Comparison of ENCODE assay signal across 21 cellular contexts in the genomic region with DNA sequence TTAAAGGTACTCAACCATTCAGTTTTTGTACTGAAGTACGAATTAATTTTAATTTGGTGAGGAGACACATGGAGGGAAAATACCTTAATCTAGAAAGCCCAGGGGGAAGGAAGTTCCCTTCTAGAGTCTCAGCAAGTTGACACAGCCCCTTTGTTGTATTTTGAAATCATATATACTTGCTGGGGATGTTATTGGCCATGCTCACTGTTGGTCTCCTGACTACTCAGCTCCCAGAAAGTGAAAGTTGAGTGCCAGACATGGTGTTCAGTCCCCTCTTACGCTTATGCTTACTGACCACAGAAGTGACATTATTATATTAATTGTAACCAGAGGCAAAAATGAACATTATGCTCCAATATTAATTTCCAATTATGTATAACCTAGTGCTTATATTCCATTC. TPM values are rescaled to one million over a fixed set of nuclear protein-coding genes. Genes with fewer than 3 reads are reported as not detected.
DNase-seq lines count a peak whose midpoint lies in the region; ATAC-seq, FAIRE-seq and TF ChIP-seq lines count a peak whose summit lies in the region.
"Had no signal": no experiment of that assay in that cellular context is flagged by ENCODE, and none has a peak within 500 bp of the region (broad histone marks: within the 10 kb centered on the region; RNA-seq: fewer than 3 reads in every experiment).

No MANE protein-coding gene starts in this region.

- 56% methylated on average over 2 of the region's 2 CpGs for WGBS in K562 (ENCODE audit: insufficient coverage, low coverage, missing lambda C conversion rate)

- POLR2A ChIA-PET in K562 (lab: Yijun Ruan, JAX) (no interaction called here), HEK293T (lab: Yijun Ruan, JAX) (no interaction called here)

- ATAC-seq in HG03571 (IDR thresholded peaks at IDR 0.05; ENCODE audit: unreplicated experiment) (peak; percentile 47), K562 (no peak), upper lobe of right lung (peak; percentile 68), GM21381 (IDR thresholded peaks at IDR 0.05; ENCODE audit: unreplicated experiment) (no peak)
- ATAC-seq: activated T-cell treated with anti-CD3 and anti-CD28 coated beads, Interleukin-2, amount 50 U/mL, for 72 hours had no signal

- H3K36me3 ChIP-seq in K562 (ENCODE audit: control insufficient read depth, insufficient read depth, low read length) (no peaks in the 10 kb centered on the region), upper lobe of right lung (no peaks in the 10 kb centered on the region)
- H3K36me3 ChIP-seq: ascending aorta; BLaER1 treated with 17β-estradiol and CSF1 and Interleukin-3, amounts not matched to agents 10 nM and 100 nM; Peyer's patch had no signal

- H3K27me3 ChIP-seq in K562 (ENCODE audit: control insufficient read depth in 2 of 2, insufficient read depth in 2 of 2, low read length in 2 of 2) = no peaks in the 10 kb centered on the region
- H3K27me3 ChIP-seq in upper lobe of right lung = no peaks in the 10 kb centered on the region
- H3K27me3 ChIP-seq: ascending aorta; BLaER1 treated with 17β-estradiol and CSF1 and Interleukin-3, amounts not matched to agents 10 nM and 100 nM; Peyer's patch had no signal

- H3K9ac ChIP-seq in K562 (ENCODE audit: insufficient read depth in 1 of 2, low read depth in 2 of 2, low read length in 2 of 2) = no peak overlapping the region
- H3K9ac ChIP-seq: BLaER1 treated with 17β-estradiol and CSF1 and Interleukin-3, amounts not matched to agents 10 nM and 100 nM had no signal

- peak overlapping the region; percentile 32; the same call in 1 of the 2 replicates for H2AFZ ChIP-seq in K562 (ENCODE audit: low read depth, low read length)

- in situ Hi-C loops in K562 (cut with MboI) = no loop called here

- H3K79me2 ChIP-seq in K562 (ENCODE audit: control insufficient read depth, insufficient read depth, low read length) = no peaks in the 10 kb centered on the region

- H3K4me1 ChIP-seq in K562 (replicated peaks in 1 of 2; ENCODE audit: control insufficient read depth in 2 of 2, insufficient read depth in 2 of 2, low read length in 2 of 2) (no peaks in the 10 kb centered on the region; a peak in 2 of 5 replicates), upper lobe of right lung (no peaks in the 10 kb centered on the region)
- H3K4me1 ChIP-seq: ascending aorta, Peyer's patch had no signal

- no peaks in the 10 kb centered on the region for H4K20me1 ChIP-seq in K562 (replicated peaks; ENCODE audit: control insufficient read depth, insufficient read depth, low read length)
- H4K20me1 ChIP-seq: BLaER1 treated with 17β-estradiol and CSF1 and Interleukin-3, amounts not matched to agents 10 nM and 100 nM had no signal

- peak; percentile 11 for DNase-seq in activated CD8-positive, alpha-beta memory T cell treated with anti-CD3 and anti-CD28 coated beads for 24 hours
- DNase-seq in activated CD8-positive, alpha-beta memory T cell treated with anti-CD3 and anti-CD28 coated beads, Interleukin-2, amount 50 U/mL, for 4 hours = no peak
- DNase-seq in K562 (ENCODE audit: extremely low read depth in 1 of 4, low spot score in 3 of 4) = no peak
- DNase-seq in upper lobe of right lung = no peak
- DNase-seq in activated gamma-delta T cell treated with Interleukin-2 at 50 U/mL for 16 hours = no peak
- no peak for DNase-seq in HEK293T (ENCODE audit: extremely low spot score)
- DNase-seq: activated CD4-positive, alpha-beta memory T cell treated with anti-CD3 and anti-CD28 coated beads, Interleukin-2, amount 10 ng/mL, durations not matched to agents 7 days and 5 days; activated T-cell treated with anti-CD3 and anti-CD28 coated beads, Interleukin-2, amount 50 U/mL, for 72 hours; foreskin fibroblast; NCI-H1694; NCI-H2227 treated with DMSO at 0.1 percent for 48 hours; nucleus accumbens; substantia nigra had no signal

- H3K4me3 ChIP-seq in K562 (no peak overlapping the region), upper lobe of right lung (no peak overlapping the region)
- H3K4me3 ChIP-seq: A549; ascending aorta; BLaER1 treated with 17β-estradiol and CSF1 and Interleukin-3, amounts not matched to agents 10 nM and 100 nM; lung; Peyer's patch had no signal

- no peak overlapping the region for H3K4me2 ChIP-seq in K562 (ENCODE audit: insufficient read depth, low read length)
- H3K4me2 ChIP-seq: A549 had no signal

- no peaks in the 10 kb centered on the region for H3K9me1 ChIP-seq in K562 (ENCODE audit: control insufficient read depth, insufficient read depth, low read length)

- H3K27ac ChIP-seq in K562 (ENCODE audit: extremely low read depth, low read depth, low read length) = no peak overlapping the region
- H3K27ac ChIP-seq in upper lobe of right lung = no peak overlapping the region
- H3K27ac ChIP-seq: ascending aorta, epithelial cell of prostate had no signal

- CTCF ChIA-PET in K562 (lab: Yijun Ruan, JAX; ENCODE audit: low intra/inter-chr PET ratio) (no interaction called here), HEK293T (lab: Yijun Ruan, JAX) (no interaction called here)

- TF ChIP-seq CTCF in K562 (IDR thresholded peaks at IDR 0.05 in 2 of 3, conservative IDR thresholded peaks at IDR 0.05 in 1 of 3; ENCODE audit: insufficient read depth in 2 of 3, low read depth in 1 of 3, low read length in 3 of 3) = no peak
- TF ChIP-seq CTCF in upper lobe of right lung (IDR thresholded peaks at IDR 0.05) = no peak

- intact Hi-C loops in K562 (cut with micrococcal nuclease) (no loop called here), upper lobe of right lung (cut with DNase I) (no loop called here)

- no peak for TF ChIP-seq RAD21 in K562 (CRISPR knock-in tag; conservative IDR thresholded peaks at IDR 0.05 in 1 of 2, IDR thresholded peaks at IDR 0.05 in 1 of 2)

- H3K9me3 ChIP-seq in K562 (replicated peaks; ENCODE audit: control insufficient read depth, insufficient read depth, low read depth, low read length) (no peaks in the 10 kb centered on the region), upper lobe of right lung (no peaks in the 10 kb centered on the region)
- H3K9me3 ChIP-seq: A549; ascending aorta; BLaER1 treated with 17β-estradiol and CSF1 and Interleukin-3, amounts not matched to agents 10 nM and 100 nM; Peyer's patch had no signal

- no TSS peak for BruUV-seq in K562 (replicated peaks; lab: Mats Ljungman, UMichigan)

- FAIRE-seq in K562 (lab: Jason Lieb, UNC) = no peak
- FAIRE-seq: A549 had no signal

- no peak for TF ChIP-seq EP300 in K562 (IDR thresholded peaks at IDR 0.05; ENCODE audit: low read length)

- TF ChIP-seq POLR2A in K562 (conservative IDR thresholded peaks at IDR 0.05) = no peak

TF ChIP-seq in K562, 482 proteins besides CTCF, POLR2A, EP300 and RAD21:
- TF ChIP-seq XRCC3 (IDR thresholded peaks at IDR 0.05) = no peak
- no peak for TF ChIP-seq EZH2 (IDR thresholded peaks at IDR 0.05; ENCODE audit: borderline replicate concordance, low read depth, low read length)
- no peak for TF ChIP-seq L3MBTL2 (IDR thresholded peaks at IDR 0.05)
- no peak for TF ChIP-seq ZNF644 (tag; IDR thresholded peaks at IDR 0.05; ENCODE audit: low read depth)
- no peak for TF ChIP-seq CREB1 (IDR thresholded peaks at IDR 0.05)
- no peak for TF ChIP-seq CREB1 (CRISPR knock-in tag; IDR thresholded peaks at IDR 0.05)
- no peak for TF ChIP-seq SIX5 (IDR thresholded peaks at IDR 0.05; ENCODE audit: borderline replicate concordance in 1 of 2, insufficient read depth in 1 of 2, low read depth in 1 of 2, low read length in 2 of 2)
- no peak for TF ChIP-seq CEBPB (tag; IDR thresholded peaks at IDR 0.05)
- TF ChIP-seq MTF1 (CRISPR knock-in tag; IDR thresholded peaks at IDR 0.05; ENCODE audit: borderline replicate concordance) = no peak
- no peak for TF ChIP-seq TOE1 (IDR thresholded peaks at IDR 0.05; ENCODE audit: borderline replicate concordance)
- TF ChIP-seq TOE1 (CRISPR knock-in tag; IDR thresholded peaks at IDR 0.05; ENCODE audit: borderline replicate concordance, low read depth) = no peak
- TF ChIP-seq ELF1 (tag; IDR thresholded peaks at IDR 0.05) = no peak
- TF ChIP-seq NCOR1 (IDR thresholded peaks at IDR 0.05) = no peak

TF ChIP-seq in HEK293T, 16 proteins besides CTCF, POLR2A, EP300 and RAD21:
- TF ChIP-seq HDGF (IDR thresholded peaks at IDR 0.05; ENCODE audit: borderline replicate concordance) (no peak), ARNT (IDR thresholded peaks at IDR 0.05) (no peak), NFRKB (IDR thresholded peaks at IDR 0.05) (no peak), TARDBP (IDR thresholded peaks at IDR 0.05) (no peak), LEF1 (IDR thresholded peaks at IDR 0.05; ENCODE audit: borderline replicate concordance) (no peak), BHLHE40 (IDR thresholded peaks at IDR 0.05; ENCODE audit: borderline replicate concordance) (no peak), FOXM1 (IDR thresholded peaks at IDR 0.05; ENCODE audit: borderline replicate concordance) (no peak), CTBP1 (IDR thresholded peaks at IDR 0.05; ENCODE audit: borderline replicate concordance) (no peak), SUZ12 (IDR thresholded peaks at IDR 0.05) (no peak), FOXA1 (IDR thresholded peaks at IDR 0.05) (no peak)

RNA-seq across cellular contexts. Expression of a gene that starts 28.1 kb away (rescaled TPM):
- total RNA-seq in K562 (2011; cell fraction: chromatin; rRNA removed; ENCODE audit: low replicate concordance) = 12.1 and 12.2 TPM in 2 replicates
- 9.1 and 10.3 TPM in 2 replicates for total RNA-seq in K562 (2011; cell fraction: nucleolus; rRNA removed)
- 11.2 and 16.2 TPM in 2 replicates for total RNA-seq in K562 (2011; cell fraction: nucleoplasm; rRNA removed)
- total RNA-seq in K562 (2014; rRNA removed) = 24.9 and 29.9 TPM in 2 replicates
- total RNA-seq in K562 (2014; rRNA removed; fragmentation: Illumina TruSeq; extraction: Trizol) = 18.5 and 19.2 TPM in 2 replicates
- total RNA-seq in K562 (2015; rRNA removed; fragmentation: Illumina TruSeq; extraction: Trizol) = 22.8 and 23.3 TPM in 2 replicates
- 33.6 and 35.2 TPM in 2 replicates for total RNA-seq in K562 (2021)
- 14.2 and 16.3 TPM in 2 replicates for polyA plus RNA-seq in K562 (2011; rRNA removed)
- polyA plus RNA-seq in K562 (2011; cell fraction: cytosol; rRNA removed) = 9.6 and 14.5 TPM in 2 replicates
- polyA plus RNA-seq in K562 (2011; cell fraction: nucleus; rRNA removed) = 11.4 and 14.0 TPM in 2 replicates
- polyA plus RNA-seq in K562 (2012) = 28.6 and 33.5 TPM in 2 replicates
- 25.7 and 28.8 TPM in 2 replicates for polyA plus RNA-seq in K562 (2014; fragmentation: Illumina TruSeq; extraction: Trizol)
- 10 to 100 TPM; 15.3 to 32.5 TPM for polyA plus RNA-seq in K562 (2014; fragmentation: Nextera tagmentation; extraction: Ambion mirVana)
- polyA plus RNA-seq in K562 (2014; rRNA removed) = 23.6 and 27.1 TPM in 2 replicates
- 17.7 and 17.9 TPM in 2 replicates for polyA minus RNA-seq in K562 (2011; rRNA and poly(A)+ RNA removed)
- polyA minus RNA-seq in K562 (2011; cell fraction: cytosol; rRNA and poly(A)+ RNA removed) = 11.6 and 12.2 TPM in 2 replicates
- 9.0 and 14.4 TPM in 2 replicates for polyA minus RNA-seq in K562 (2011; cell fraction: nucleus; rRNA and poly(A)+ RNA removed)
- 61.5 TPM for total RNA-seq in upper lobe of right lung

Comparison
In these comparisons a context has a peak if more than half of its experiments do, and no peak if none do; other contexts are left out.
1. ATAC-seq: peak in HG03571 (single experiment) and upper lobe of right lung (single experiment); none in K562 (single experiment) and GM21381 (single experiment).